Comparison of ENCODE assay signal across 29 cellular contexts in the genomic region with DNA sequence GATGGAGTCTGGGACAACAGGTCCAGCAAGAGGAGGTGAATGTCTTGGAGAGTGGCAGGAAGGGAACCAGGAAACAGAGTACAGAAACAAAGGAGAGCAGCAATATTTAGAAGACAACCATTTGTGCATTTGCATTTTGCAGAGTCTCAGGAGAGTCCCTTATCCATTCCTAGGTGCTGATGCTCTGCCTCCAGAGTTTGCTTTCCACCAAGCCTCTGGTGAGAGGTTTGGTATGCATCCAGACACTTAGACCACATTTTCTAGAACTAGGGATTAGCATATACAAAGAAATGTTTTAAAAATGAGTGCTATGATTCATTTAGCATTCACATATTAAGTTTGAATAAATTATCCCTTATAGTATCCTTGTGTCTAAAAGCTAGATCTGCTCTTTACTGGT. TPM values are rescaled to one million over a fixed set of nuclear protein-coding genes. Genes with fewer than 3 reads are reported as not detected.
"Had no signal": no experiment of that assay in that cellular context is flagged by ENCODE, and none has a peak within 500 bp of the region (broad histone marks: within the 10 kb centered on the region; RNA-seq: fewer than 3 reads in every experiment).

No MANE protein-coding gene starts in this region.

- H3K9me3 Mint-ChIP-seq: mesothelial cell of epicardium; neural crest cell; stimulated activated naive CD8-positive, alpha-beta T cell treated with anti-CD3 and anti-CD28 coated beads, Interleukin-15, Interleukin-2, amounts not matched to agents 100 ng/mL and 50 ng/mL, for 24 hours had no signal

- H3K4me1 ChIP-seq: gastroesophageal sphincter, heart left ventricle, left lung, pancreas, right lobe of liver, suprapubic skin, transverse colon, upper lobe of right lung, uterus had no signal

- H3K27ac Mint-ChIP-seq: mesothelial cell of epicardium; naive B cell; natural killer cell treated with Interleukin-12 subunit alpha and Interleukin-12 subunit beta and Interleukin-15 and Interleukin-18, amount 100 ng/mL, for 72 hours; stimulated activated naive B cell treated with anti-CD40 and anti-IgM and Interleukin-4, amounts not matched to agents 10 μg/mL and 1 μg/mL and 100 μg/mL, for 72 hours; stimulated activated naive CD8-positive, alpha-beta T cell treated with anti-CD3 and anti-CD28 coated beads, Interleukin-15, Interleukin-2, amounts not matched to agents 100 ng/mL and 50 ng/mL, for 24 hours had no signal

- H3K4me3 Mint-ChIP-seq: mesothelial cell of epicardium; naive B cell; natural killer cell treated with Interleukin-12 subunit alpha and Interleukin-12 subunit beta and Interleukin-15 and Interleukin-18, amount 100 ng/mL, for 72 hours; neural crest cell; stimulated activated naive B cell treated with anti-CD40 and anti-IgM and Interleukin-4, amounts not matched to agents 10 μg/mL and 1 μg/mL and 100 μg/mL, for 72 hours; stimulated activated naive CD8-positive, alpha-beta T cell treated with anti-CD3 and anti-CD28 coated beads, Interleukin-15, Interleukin-2, amounts not matched to agents 100 ng/mL and 50 ng/mL, for 24 hours had no signal

- H3K4me2 ChIP-seq: hepatocyte had no signal

- H3K27me3 Mint-ChIP-seq: naive B cell; natural killer cell treated with Interleukin-12 subunit alpha and Interleukin-12 subunit beta and Interleukin-15 and Interleukin-18, amount 100 ng/mL, for 72 hours; stimulated activated naive B cell treated with anti-CD40 and anti-IgM and Interleukin-4, amounts not matched to agents 10 μg/mL and 1 μg/mL and 100 μg/mL, for 72 hours; stimulated activated naive CD8-positive, alpha-beta T cell treated with anti-CD3 and anti-CD28 coated beads, Interleukin-15, Interleukin-2, amounts not matched to agents 100 ng/mL and 50 ng/mL, for 24 hours had no signal

- H3K9me3 ChIP-seq: gastroesophageal sphincter, heart left ventricle, left lung, mucosa of descending colon, neutrophil, pancreas, right lobe of liver, suprapubic skin, transverse colon, upper lobe of right lung, uterus had no signal

- H2AFZ ChIP-seq: hepatocyte had no signal

- H3K4me3 ChIP-seq: coronary artery, gastroesophageal sphincter, heart left ventricle, hepatocyte, left lung, mucosa of descending colon, pancreas, right lobe of liver, suprapubic skin, transverse colon, upper lobe of right lung, uterus had no signal

- H3K27me3 ChIP-seq: gastroesophageal sphincter, hepatocyte, left lung, neutrophil, pancreas, right lobe of liver, suprapubic skin, transverse colon, upper lobe of right lung, uterus had no signal

- H3K36me3 ChIP-seq: gastroesophageal sphincter, heart left ventricle, left lung, neutrophil, pancreas, right lobe of liver, suprapubic skin, transverse colon, upper lobe of right lung, uterus had no signal

- H3K36me3 Mint-ChIP-seq: mesothelial cell of epicardium; naive B cell; natural killer cell treated with Interleukin-12 subunit alpha and Interleukin-12 subunit beta and Interleukin-15 and Interleukin-18, amount 100 ng/mL, for 72 hours; stimulated activated naive B cell treated with anti-CD40 and anti-IgM and Interleukin-4, amounts not matched to agents 10 μg/mL and 1 μg/mL and 100 μg/mL, for 72 hours had no signal

- H3K79me2 ChIP-seq: hepatocyte had no signal

- DNase-seq: dermis blood vessel endothelial cell; effector memory CD4-positive, alpha-beta T cell; erythroblast; foreskin fibroblast; heart left ventricle; left cardiac atrium; left lung; mesenchymal stem cell; mucosa of descending colon; naive B cell; pancreas; right lobe of liver; small intestine; stimulated activated CD4-positive, alpha-beta T cell treated with anti-CD3 and anti-CD28 coated beads, Interleukin-15, amount 100 ng/mL, for 24 hours; stimulated activated CD4-positive, alpha-beta T cell treated with anti-CD3 and anti-CD28 coated beads, Interleukin-2, amount 100 ng/mL, for 48 hours; stimulated activated naive B cell treated with anti-CD40 and anti-IgM and Interleukin-4, amounts not matched to agents 10 μg/mL and 1 μg/mL and 100 μg/mL, for 72 hours; transverse colon; upper lobe of right lung; uterus had no signal

- H3K4me1 Mint-ChIP-seq: mesothelial cell of epicardium; naive B cell; neural crest cell; stimulated activated naive B cell treated with anti-CD40 and anti-IgM and Interleukin-4, amounts not matched to agents 10 μg/mL and 1 μg/mL and 100 μg/mL, for 72 hours had no signal

- H3K27ac ChIP-seq: coronary artery, gastroesophageal sphincter, heart left ventricle, hepatocyte, left lung, neutrophil, pancreas, right lobe of liver, suprapubic skin, transverse colon, upper lobe of right lung, uterus had no signal

- ATAC-seq: gastroesophageal sphincter; heart left ventricle; left cardiac atrium; left lung; mucosa of descending colon; natural killer cell treated with Interleukin-12 subunit alpha and Interleukin-12 subunit beta and Interleukin-15 and Interleukin-18, amount 100 ng/mL, for 72 hours; pancreas; right lobe of liver; stimulated activated naive B cell treated with anti-CD40 and anti-IgM and Interleukin-4, amounts not matched to agents 10 μg/mL and 1 μg/mL and 100 μg/mL, for 72 hours; upper lobe of right lung had no signal

RNA-seq across cellular contexts. Expression of gene LRATD1, which starts 18.5 kb away (rescaled TPM):
- total RNA-seq: endothelial cell of umbilical vein; natural killer cell treated with Interleukin-12 subunit alpha and Interleukin-12 subunit beta and Interleukin-15 and Interleukin-18, amount 100 ng/mL, for 72 hours had no signal
- polyA plus RNA-seq: endothelial cell of umbilical vein had no signal
